18 cellular contexts compared by ENCODE assay signal in genomic region chr3:109339714-109340648, GRCh38. TPM values are rescaled to one million over a fixed set of nuclear protein-coding genes. Genes with fewer than 3 reads are reported as not detected.
DNase-seq lines count a peak whose midpoint lies in the region; ATAC-seq and TF ChIP-seq lines count a peak whose summit lies in the region.
"Had no signal": no experiment of that assay in that cellular context is flagged by ENCODE, and none has a peak within 500 bp of the region (broad histone marks: within the 10 kb centered on the region; RNA-seq: fewer than 3 reads in every experiment).

No MANE protein-coding gene starts in this region.

- H3K9me3 Mint-ChIP-seq in GM23338 (peaks cover 25% of the 10 kb centered on the region), nephron (peaks cover 2% of the 10 kb centered on the region)

- no peaks in the 10 kb centered on the region for H3K9me3 ChIP-seq in iPS-15b (ENCODE audit: control insufficient read depth, insufficient read depth, low read length)
- H3K9me3 ChIP-seq: SJCRH30 had no signal

- H3K4me3 Mint-ChIP-seq in GM23338 (peak overlapping the region; percentile 98), nephron (peak overlapping the region in 1 of 3 experiments; percentile 28)
- H3K4me3 Mint-ChIP-seq: CD4-positive, CD25-positive, alpha-beta regulatory T cell had no signal

- peak; percentile 65 for ATAC-seq in GM23338

- H3K27ac Mint-ChIP-seq in GM23338 (peak overlapping the region; percentile 99), nephron (peak overlapping the region; percentile 92 to 97 (median 96))
- H3K27ac Mint-ChIP-seq: CD4-positive, CD25-positive, alpha-beta regulatory T cell had no signal

- H4K20me1 ChIP-seq in GM23338 (replicated peaks; ENCODE audit: insufficient read depth) = peaks cover 8% of the 10 kb centered on the region

- no peak overlapping the region for H3K9ac ChIP-seq in iPS-15b (ENCODE audit: low read depth, low read length)

- H3K27me3 Mint-ChIP-seq in GM23338 (ENCODE audit: insufficient read depth, low read depth, poor library complexity) (peaks cover 28% of the 10 kb centered on the region), nephron (ENCODE audit: low read depth) (peaks cover 13% of the 10 kb centered on the region)

- H3K4me1 Mint-ChIP-seq in GM23338 = peaks cover 24% of the 10 kb centered on the region
- H3K4me1 Mint-ChIP-seq in nephron = peaks cover 7% of the 10 kb centered on the region

- H3K36me3 ChIP-seq in GM23338 (ENCODE audit: insufficient read depth) (peaks cover 23% of the 10 kb centered on the region), iPS-15b (ENCODE audit: control insufficient read depth, insufficient read depth, low read length) (peaks cover 17% of the 10 kb centered on the region)
- H3K36me3 ChIP-seq: SJCRH30 had no signal

- no peak for TF ChIP-seq CTCF in GM23338 (conservative IDR thresholded peaks at IDR 0.05; ENCODE audit: low read depth in 2 of 2)
- TF ChIP-seq CTCF in nephron (IDR thresholded peaks at IDR 0.05; ENCODE audit: unreplicated experiment in 3 of 3) = no peak

- H3K4me1 ChIP-seq in GM23338 (ENCODE audit: insufficient read depth) (peaks cover 16% of the 10 kb centered on the region), iPS-15b (ENCODE audit: control insufficient read depth, insufficient read depth, low read length) (peaks cover 5% of the 10 kb centered on the region)
- H3K4me1 ChIP-seq: SJCRH30 had no signal

- peaks cover 3% of the 10 kb centered on the region; the same call in 1 of the 2 replicates for H3F3A ChIP-seq in GM23338 (replicated peaks; ENCODE audit: low read depth)

- peaks cover 91% of the 10 kb centered on the region for H3K79me2 ChIP-seq in GM23338 (replicated peaks; ENCODE audit: insufficient read depth)

- H2AFZ ChIP-seq in GM23338 = no peak overlapping the region

- H3K27me3 ChIP-seq in GM23338 (ENCODE audit: insufficient read depth) = no peaks in the 10 kb centered on the region
- H3K27me3 ChIP-seq in iPS-15b (ENCODE audit: control insufficient read depth, insufficient read depth, low read length) = no peaks in the 10 kb centered on the region
- H3K27me3 ChIP-seq: SJCRH30 had no signal

- H3K27ac ChIP-seq in GM23338 (ENCODE audit: low read depth) = peak overlapping the region; percentile 88
- H3K27ac ChIP-seq: SJCRH30 had no signal

- DNase-seq in GM23338 (ENCODE audit: low spot score) (peak; percentile 66), SK-MEL-5 (ENCODE audit: low read depth, low spot score) (peak; percentile 24), GOT3 (lab: John Stamatoyannopoulos, UW) (no peak), NCI-H1417 treated with DMSO at 0.1 percent for 48 hours (lab: John Stamatoyannopoulos, UW) (no peak), GM19240 (ENCODE audit: insufficient read length, low spot score) (no peak)
- DNase-seq in activated CD8-positive, alpha-beta memory T cell treated with anti-CD3 and anti-CD28 coated beads, Interleukin-2, amount 50 U/mL, for 48 hours = no peak
- DNase-seq: CD4-positive, CD25-positive, alpha-beta regulatory T cell; DND-41; GF-D8; MV-4-11; NCI-H1436; NCI-H2029 treated with DMSO at 0.1 percent for 48 hours; NCI-H510A; SJCRH30 had no signal

- H3K4me2 ChIP-seq in GM23338 = peak overlapping the region; percentile 76

- in situ Hi-C loops in SK-MEL-5 (cut with HindIII; ENCODE audit: low pct_unique_long_range_greater_than_20kb, low sequenced_read_pairs) = no loop called here

- H3K4me3 ChIP-seq in GM23338 (peak overlapping the region; percentile 96), iPS-15b (ENCODE audit: low read depth, low read length) (peak overlapping the region; percentile 97)
- H3K4me3 ChIP-seq: SJCRH30 had no signal

- no peaks in the 10 kb centered on the region for H3K9me2 ChIP-seq in GM23338 (ENCODE audit: insufficient read depth)

- H3K36me3 Mint-ChIP-seq in GM23338 (ENCODE audit: low read depth) (peaks cover 68% of the 10 kb centered on the region), nephron (ENCODE audit: low read depth) (no peaks in the 10 kb centered on the region)
- H3K36me3 Mint-ChIP-seq: CD4-positive, CD25-positive, alpha-beta regulatory T cell had no signal

TF ChIP-seq in GM23338, 12 proteins besides CTCF, POLR2A, EP300 and RAD21:
- no peak for TF ChIP-seq CREB1 (CRISPR knock-in tag; IDR thresholded peaks at IDR 0.05; ENCODE audit: low read depth)
- no peak for TF ChIP-seq JUNB (IDR thresholded peaks at IDR 0.05; ENCODE audit: unreplicated experiment)
- TF ChIP-seq ZNF114 (CRISPR knock-in tag; IDR thresholded peaks at IDR 0.05) = no peak
- peak; percentile 28; the same call in 1 of the 2 replicates for TF ChIP-seq POLR2AphosphoS5 (IDR thresholded peaks at IDR 0.05; ENCODE audit: low read depth)
- peak; percentile 37; the same call in 1 of the 2 replicates for TF ChIP-seq ETS1 (IDR thresholded peaks at IDR 0.05)
- peak; percentile 69 for TF ChIP-seq NANOG (IDR thresholded peaks at IDR 0.05; ENCODE audit: borderline replicate concordance)
TF ChIP-seq in GM23338: peak in this region for 3.

RNA-seq across cellular contexts. Expression of gene DPPA4, which starts 2.6 kb away (rescaled TPM):
- 806 and 878 TPM in 2 replicates for total RNA-seq in GM23338 (2014; rRNA removed; shearing (Covaris generic))
- polyA plus RNA-seq in GM23338 (2016; fragmentation: Nextera tagmentation; extraction: Ambion mirVana) = 546 and 574 TPM in 2 replicates
- 0.32 TPM in 1 of 2 replicates, not detected in the other for total RNA-seq in SK-MEL-5 (2014; rRNA removed; shearing (Covaris generic))
- not detected in 2 replicates for polyA plus RNA-seq in SK-MEL-5 (2015; cell fraction: cytosol; rRNA removed)
- polyA plus RNA-seq in SK-MEL-5 (2015; cell fraction: nucleus; rRNA removed) = not detected in 2 replicates
- total RNA-seq: A673, SJCRH30 had no signal
- polyA plus RNA-seq: CD4-positive, CD25-positive, alpha-beta regulatory T cell had no signal

RNA-seq across cellular contexts. Expression of gene DPPA2, which starts 23.7 kb away (rescaled TPM):
- total RNA-seq in GM23338 (2014; rRNA removed; shearing (Covaris generic)) = 9.3 and 14.3 TPM in 2 replicates
- polyA plus RNA-seq in GM23338 (2016; fragmentation: Nextera tagmentation; extraction: Ambion mirVana) = 18.9 and 21.5 TPM in 2 replicates
- not detected in 2 replicates for total RNA-seq in SK-MEL-5 (2014; rRNA removed; shearing (Covaris generic))
- polyA plus RNA-seq in SK-MEL-5 (2015; cell fraction: cytosol; rRNA removed) = not detected in 2 replicates
- not detected in 2 replicates for polyA plus RNA-seq in SK-MEL-5 (2015; cell fraction: nucleus; rRNA removed)
- total RNA-seq: A673; CD4-positive, CD25-positive, alpha-beta regulatory T cell; RPMI7951; SJCRH30 had no signal
- polyA plus RNA-seq: CD4-positive, CD25-positive, alpha-beta regulatory T cell had no signal

Comparison
In these comparisons a context has a peak if more than half of its experiments do, and no peak if none do; other contexts are left out.
1. DNase-seq: peak in GM23338 (single experiment) and SK-MEL-5 (single experiment); none in activated CD8-positive, alpha-beta memory T cell treated with anti-CD3 and anti-CD28 coated beads, Interleukin-2, amount 50 U/mL, for 48 hours (single experiment), GOT3 (single experiment), NCI-H1417 treated with DMSO at 0.1 percent for 48 hours (single experiment) and GM19240 (single experiment).
2. RNA of gene DPPA4, which starts 2.6 kb away (total RNA-seq): 806 to 878 TPM in GM23338; 0.32 TPM in SK-MEL-5; every median in the first group is over 100 times any median in the second.
3. RNA of gene DPPA2, which starts 23.7 kb away (total RNA-seq): 9.3 to 14.3 TPM in GM23338; not detected in SK-MEL-5; every median in the first group is over 10 times any median in the second.